8 cellular contexts compared by ENCODE assay signal in genomic region chr11:57457643-57458023, GRCh38. TPM values are rescaled to one million over a fixed set of nuclear protein-coding genes. Genes with fewer than 3 reads are reported as not detected.
DNase-seq lines count a peak whose midpoint lies in the region; ATAC-seq and TF ChIP-seq lines count a peak whose summit lies in the region.

No MANE protein-coding gene starts in this region.

- H3K27ac ChIP-seq in BLaER1 treated with 17β-estradiol and CSF1 and Interleukin-3, amounts not matched to agents 10 nM and 100 nM, result no peak overlapping the region
- no peak overlapping the region for H3K27ac ChIP-seq in HUES64 (ENCODE audit: low read depth, low read length)
- no peak overlapping the region for H3K27ac ChIP-seq in iPS DF 6.9 (ENCODE audit: low read length)
- no peak overlapping the region for H3K27ac ChIP-seq in dorsolateral prefrontal cortex
- no peak overlapping the region for H3K27ac ChIP-seq in sigmoid colon

- peaks cover 36 to 53% (median 48%) of the 10 kb centered on the region in 11 experiments for H3K27me3 ChIP-seq in BLaER1 treated with 17β-estradiol and CSF1 and Interleukin-3, amounts not matched to agents 10 nM and 100 nM
- H3K27me3 ChIP-seq in HUES64 (ENCODE audit: insufficient read depth, low read length) (peaks cover 58% of the 10 kb centered on the region), iPS DF 6.9 (ENCODE audit: control insufficient read depth, insufficient read depth, low read length) (peaks cover 11% of the 10 kb centered on the region), dorsolateral prefrontal cortex (peaks cover 0 to 43% (median 13%) of the 10 kb centered on the region in 45 donors), sigmoid colon (peaks cover 34 to 64% (median 42%) of the 10 kb centered on the region in 3 donors)

- peak; percentile 16 for ATAC-seq in GM21381 (IDR thresholded peaks at IDR 0.05; ENCODE audit: unreplicated experiment)

- peak overlapping the region; percentile 88 to 99 (median 95); a peak in 21 of 22 replicates for H3K4me2 ChIP-seq in BLaER1 treated with 17β-estradiol and CSF1 and Interleukin-3, amounts not matched to agents 10 nM and 100 nM

- WGBS in HUES64, result under 1% methylated on average over 5 of the region's 7 CpGs
- WGBS in iPS DF 6.9 (ENCODE audit: insufficient coverage, insufficient read length), result no CpG with 5 or more reads among the region's 7 CpGs
- WGBS in sigmoid colon, 2 donors, result 3% methylated on average over 7 of the region's 7 CpGs

- no peak overlapping the region for H3K9ac ChIP-seq in BLaER1 treated with 17β-estradiol and CSF1 and Interleukin-3, amounts not matched to agents 10 nM and 100 nM
- H3K9ac ChIP-seq in HUES64 (ENCODE audit: low read depth, low read length), result no peak overlapping the region

- no peaks in the 10 kb centered on the region for H3K36me3 ChIP-seq in BLaER1 treated with 17β-estradiol and CSF1 and Interleukin-3, amounts not matched to agents 10 nM and 100 nM
- H3K36me3 ChIP-seq in HUES64 (ENCODE audit: insufficient read depth, low read length) (no peaks in the 10 kb centered on the region), iPS DF 6.9 (ENCODE audit: control insufficient read depth, insufficient read depth, low read length) (no peaks in the 10 kb centered on the region), sigmoid colon (no peaks in the 10 kb centered on the region)

- peak in 22 of 56 donors; percentile 1 to 44 (median 14) for TF ChIP-seq CTCF in dorsolateral prefrontal cortex (IDR thresholded peaks at IDR 0.05 in 54 of 56, conservative IDR thresholded peaks at IDR 0.05 in 2 of 56; ENCODE audit: low read depth in 1 of 56, partially characterized antibody in 56 of 56)
- no peak for TF ChIP-seq CTCF in sigmoid colon (IDR thresholded peaks at IDR 0.05)

- no peaks in the 10 kb centered on the region for H3K9me3 ChIP-seq in BLaER1 treated with 17β-estradiol and CSF1 and Interleukin-3, amounts not matched to agents 10 nM and 100 nM (replicated peaks in 1 of 11)
- H3K9me3 ChIP-seq in HUES64 (ENCODE audit: insufficient read depth, low read depth, low read length), result no peaks in the 10 kb centered on the region
- no peaks in the 10 kb centered on the region for H3K9me3 ChIP-seq in iPS DF 6.9 (ENCODE audit: control insufficient read depth, insufficient read depth, low read length)
- no peaks in the 10 kb centered on the region for H3K9me3 ChIP-seq in sigmoid colon

- intact Hi-C loops in dorsolateral prefrontal cortex (cut with DNase I) (loop anchor here (2.0 to 10.0 kb wide), 4 partner anchors 69 to 347 kb away; no protein-coding TSS in a partner anchor), sigmoid colon (cut with DNase I) (loop anchor here (1.0 to 5.0 kb wide), 5 partner anchors 19 to 183 kb away; partner anchors contain the start of gene TIMM10)

- H3K4me3 ChIP-seq in BLaER1 treated with 17β-estradiol and CSF1 and Interleukin-3, amounts not matched to agents 10 nM and 100 nM, result peak overlapping the region in 2 of 10 experiments; percentile 68 to 78; a peak in 4 of 20 replicates
- H3K4me3 ChIP-seq in HUES64 (ENCODE audit: low read length), result peak overlapping the region; percentile 68
- peak overlapping the region; percentile 90; the same call in 1 of the 2 replicates for H3K4me3 ChIP-seq in iPS DF 6.9 (ENCODE audit: low read length)
- peak overlapping the region in 17 of 59 donors; percentile 7 to 69 (median 35) for H3K4me3 ChIP-seq in dorsolateral prefrontal cortex
- no peak overlapping the region for H3K4me3 ChIP-seq in sigmoid colon

- TF ChIP-seq EP300 in sigmoid colon (IDR thresholded peaks at IDR 0.05), result no peak

- H3K4me1 ChIP-seq in BLaER1 treated with 17β-estradiol and CSF1 and Interleukin-3, amounts not matched to agents 10 nM and 100 nM, result peaks cover 20 to 47% (median 38%) of the 10 kb centered on the region in 10 experiments
- peaks cover 5% of the 10 kb centered on the region; the same call in 1 of the 2 replicates for H3K4me1 ChIP-seq in HUES64 (ENCODE audit: insufficient read depth, low read length)
- peaks cover 6% of the 10 kb centered on the region for H3K4me1 ChIP-seq in iPS DF 6.9 (ENCODE audit: control insufficient read depth, insufficient read depth, low read length)
- H3K4me1 ChIP-seq in sigmoid colon, result peaks cover 0 to 45% (median 42%) of the 10 kb centered on the region in 4 donors

- H4K20me1 ChIP-seq in BLaER1 treated with 17β-estradiol and CSF1 and Interleukin-3, amounts not matched to agents 10 nM and 100 nM, result peaks cover 0 to 29% (median 13%) of the 10 kb centered on the region in 11 experiments; a peak in 12 of 22 replicates

- no peak for TF ChIP-seq POLR2A in sigmoid colon (IDR thresholded peaks at IDR 0.05)

- DNase-seq in iPS DF 6.9 (ENCODE audit: low read depth, low spot score) (no peak), NCI-H1105 (lab: John Stamatoyannopoulos, UW) (no peak), dorsolateral prefrontal cortex (no peak), sigmoid colon (no peak)
- no peak for DNase-seq in effector CD8-positive, alpha-beta T cell (lab: John Stamatoyannopoulos, UW)

RNA-seq across cellular contexts. Expression of gene RTN4RL2, which starts 2.7 kb away (rescaled TPM):
- 8.6 TPM for polyA plus RNA-seq in HUES64 (2013, experiment 1 of 2)
- 11.8 TPM for polyA plus RNA-seq in HUES64 (2013, experiment 2 of 2)
- total RNA-seq in dorsolateral prefrontal cortex (10 to 100 TPM in 119 of 120 experiments, 1 to 10 TPM in 1; 8.1 to 75.2 (median 32.4) TPM), sigmoid colon (under 1 TPM in 2 of 4 donors, not detected in 2; 0.41 to 0.66 TPM)
- polyA plus RNA-seq in sigmoid colon, result under 1 TPM in 2 of 3 donors, not detected in 1; 0.60 to 0.63 TPM

RNA-seq across cellular contexts. Expression of gene SLC43A3, which starts 30.7 kb away (rescaled TPM):
- 20.1 TPM for polyA plus RNA-seq in HUES64 (2013, experiment 1 of 2)
- polyA plus RNA-seq in HUES64 (2013, experiment 2 of 2), result 19.4 TPM
- total RNA-seq in dorsolateral prefrontal cortex (10 to 100 TPM in 13 of 120 experiments, 1 to 10 TPM in 107; 2.5 to 22.1 (median 6.5) TPM), sigmoid colon (10 to 100 TPM; 25.2 to 43.9 (median 31.9) TPM)
- 10 to 100 TPM; 11.3 to 16.9 (median 12.6) TPM for polyA plus RNA-seq in sigmoid colon

RNA-seq across cellular contexts. Expression of gene SLC43A1, which starts 57.9 kb away (rescaled TPM):
- 8.7 TPM for polyA plus RNA-seq in HUES64 (2013, experiment 1 of 2)
- polyA plus RNA-seq in HUES64 (2013, experiment 2 of 2), result 10.2 TPM
- total RNA-seq in dorsolateral prefrontal cortex, result 10 to 100 TPM in 11 of 120 experiments, 1 to 10 TPM in 109; 2.9 to 12.3 (median 6.9) TPM
- 10 to 100 TPM; 19.1 to 32.4 (median 27.4) TPM for total RNA-seq in sigmoid colon
- polyA plus RNA-seq in sigmoid colon, result 10 to 100 TPM in 1 of 3 donors, 1 to 10 TPM in 1, under 1 TPM in 1; 0.92 to 14.3 (median 5.4) TPM

Comparison
In these comparisons a context has a peak if more than half of its experiments do, and no peak if none do; other contexts are left out.
1. H3K4me3 ChIP-seq: peak in HUES64 (single experiment) and iPS DF 6.9 (single experiment); none in sigmoid colon (0 of 4).
2. RNA of gene RTN4RL2, which starts 2.7 kb away (total RNA-seq): 8.1 to 75.2 TPM in dorsolateral prefrontal cortex; 0.41 to 0.66 TPM in sigmoid colon; every median in the first group is over 4 times any median in the second.